Comparison of ENCODE assay signal across 15 cellular contexts in genomic region chr12:91954326-91954725, GRCh38.
DNase-seq lines count a peak whose midpoint lies in the region; ATAC-seq and TF ChIP-seq lines count a peak whose summit lies in the region.
"Had no signal": no experiment of that assay in that cellular context is flagged by ENCODE, and none has a peak within 500 bp of the region (broad histone marks: within the 10 kb centered on the region; RNA-seq: fewer than 3 reads in every experiment).

No MANE protein-coding gene starts in this region.

- no peaks in the 10 kb centered on the region for H3K27me3 Mint-ChIP-seq in activated T-cell treated with anti-CD3 and anti-CD28 coated beads, Interleukin-2, amount 50 U/mL, for 72 hours (ENCODE audit: low read depth)
- H3K27me3 Mint-ChIP-seq in MCF 10A (ENCODE audit: insufficient read depth, unreplicated experiment), result no peaks in the 10 kb centered on the region
- H3K27me3 Mint-ChIP-seq: CD4-positive, alpha-beta T cell had no signal

- H3K4me1 ChIP-seq in stomach, result peaks cover 6 to 27% (median 13%) of the 10 kb centered on the region in 4 donors
- H3K4me1 ChIP-seq: SJCRH30 had no signal

- TF ChIP-seq POLR2A in stomach (IDR thresholded peaks at IDR 0.05), result no peak

- TF ChIP-seq CTCF in stomach (IDR thresholded peaks at IDR 0.05), result no peak
- TF ChIP-seq CTCF in MCF 10A (IDR thresholded peaks at IDR 0.05; ENCODE audit: unreplicated experiment), result no peak
- no peak for TF ChIP-seq CTCF in GM10266 (IDR thresholded peaks at IDR 0.05; ENCODE audit: control insufficient read depth, insufficient read depth, low read depth, missing control alignments)

- no peak for ATAC-seq in activated T-cell treated with anti-CD3 and anti-CD28 coated beads, Interleukin-2, amount 50 U/mL, for 72 hours (replicated peaks in 1 of 2)
- ATAC-seq in left colon, result peak; percentile 29

- intact Hi-C loops in left colon (cut with DNase I, micrococcal nuclease) (no loop called here), stomach (cut with DNase I; ENCODE audit: low total_unique reads) (no loop called here), MCF 10A (cut with micrococcal nuclease) (no loop called here)

- H3K27ac ChIP-seq in stomach, result peak overlapping the region; percentile 38 to 77 (median 54)
- H3K27ac ChIP-seq: SJCRH30 had no signal

- H3K4me1 Mint-ChIP-seq in activated T-cell treated with anti-CD3 and anti-CD28 coated beads, Interleukin-2, amount 50 U/mL, for 72 hours (ENCODE audit: low read depth), result peaks cover 17% of the 10 kb centered on the region
- no peaks in the 10 kb centered on the region for H3K4me1 Mint-ChIP-seq in MCF 10A (ENCODE audit: insufficient read depth, unreplicated experiment)

- H3K27me3 ChIP-seq in stomach, result no peaks in the 10 kb centered on the region
- H3K27me3 ChIP-seq: SJCRH30 had no signal

- H3K4me3 Mint-ChIP-seq in activated T-cell treated with anti-CD3 and anti-CD28 coated beads, Interleukin-2, amount 50 U/mL, for 72 hours, result no peak overlapping the region
- H3K4me3 Mint-ChIP-seq in MCF 10A (ENCODE audit: unreplicated experiment), result no peak overlapping the region
- H3K4me3 Mint-ChIP-seq: CD4-positive, alpha-beta T cell had no signal

- peak overlapping the region; percentile 43 for H3K27ac Mint-ChIP-seq in activated T-cell treated with anti-CD3 and anti-CD28 coated beads, Interleukin-2, amount 50 U/mL, for 72 hours
- no peak overlapping the region for H3K27ac Mint-ChIP-seq in MCF 10A (ENCODE audit: low read depth, unreplicated experiment)
- H3K27ac Mint-ChIP-seq: CD4-positive, alpha-beta T cell had no signal

- TF ChIP-seq EP300 in stomach (IDR thresholded peaks at IDR 0.05), result no peak

- H3K9me3 Mint-ChIP-seq in activated T-cell treated with anti-CD3 and anti-CD28 coated beads, Interleukin-2, amount 50 U/mL, for 72 hours, result peaks cover 7 to 10% of the 10 kb centered on the region in 2 donors
- H3K9me3 Mint-ChIP-seq in MCF 10A (ENCODE audit: unreplicated experiment), result no peaks in the 10 kb centered on the region

- POLR2A ChIA-PET in MCF 10A (lab: Yijun Ruan, JAX), result interaction anchor here (1.6 kb wide), 1 partner anchor 190 kb away, joined by 4 read pairs; no protein-coding TSS in a partner anchor

- H3K36me3 ChIP-seq in stomach, result no peaks in the 10 kb centered on the region
- H3K36me3 ChIP-seq: SJCRH30 had no signal

- no peak overlapping the region for H3K4me3 ChIP-seq in stomach
- H3K4me3 ChIP-seq: SJCRH30 had no signal

- DNase-seq in activated T-cell treated with anti-CD3 and anti-CD28 coated beads, Interleukin-2, amount 50 U/mL, for 72 hours, result no peak
- DNase-seq in activated T-cell treated with anti-CD3 and anti-CD28 coated beads, Interleukin-2, amount 50 U/mL, for 1 hour, result no peak
- DNase-seq in NCI-H69 (lab: John Stamatoyannopoulos, UW) (peak; percentile 46), left colon (peak in 1 of 2 donors; percentile 28), stomach (peak; percentile 33), MCF 10A (ENCODE audit: unreplicated experiment) (no peak), NCI-H187 (lab: John Stamatoyannopoulos, UW) (no peak), GM10266 (ENCODE audit: extremely low spot score) (no peak)
- DNase-seq: AML-193; CD4-positive, alpha-beta T cell; HCEC 1CT; IMR-90; NCI-H1694; NCI-H510A; SJCRH30 had no signal

- CTCF ChIA-PET in MCF 10A (lab: Yijun Ruan, JAX), result no interaction called here

- no TSS peak for BruUV-seq in MCF 10A (replicated peaks; lab: Mats Ljungman, UMichigan)

- no peaks in the 10 kb centered on the region for H3K9me3 ChIP-seq in stomach
- H3K9me3 ChIP-seq: SJCRH30 had no signal

- 24 to 49% (median 35%) methylated on average over 4 of the region's 4 CpGs for WGBS in stomach, 5 donors

- no peaks in the 10 kb centered on the region for H3K36me3 Mint-ChIP-seq in activated T-cell treated with anti-CD3 and anti-CD28 coated beads, Interleukin-2, amount 50 U/mL, for 72 hours (ENCODE audit: insufficient read depth in 2 of 2)
- H3K36me3 Mint-ChIP-seq in MCF 10A (ENCODE audit: insufficient read depth, unreplicated experiment), result no peaks in the 10 kb centered on the region

Comparison
In these comparisons a context has a peak if more than half of its experiments do, and no peak if none do; other contexts are left out.
1. DNase-seq: peak in NCI-H69 (single experiment) and stomach (single experiment); none in activated T-cell treated with anti-CD3 and anti-CD28 coated beads, Interleukin-2, amount 50 U/mL, for 72 hours (0 of 2), activated T-cell treated with anti-CD3 and anti-CD28 coated beads, Interleukin-2, amount 50 U/mL, for 1 hour (single experiment), MCF 10A (single experiment), NCI-H187 (0 of 2) and GM10266 (single experiment).